1 cellular context compared by ENCODE assay signal in the genomic region with DNA sequence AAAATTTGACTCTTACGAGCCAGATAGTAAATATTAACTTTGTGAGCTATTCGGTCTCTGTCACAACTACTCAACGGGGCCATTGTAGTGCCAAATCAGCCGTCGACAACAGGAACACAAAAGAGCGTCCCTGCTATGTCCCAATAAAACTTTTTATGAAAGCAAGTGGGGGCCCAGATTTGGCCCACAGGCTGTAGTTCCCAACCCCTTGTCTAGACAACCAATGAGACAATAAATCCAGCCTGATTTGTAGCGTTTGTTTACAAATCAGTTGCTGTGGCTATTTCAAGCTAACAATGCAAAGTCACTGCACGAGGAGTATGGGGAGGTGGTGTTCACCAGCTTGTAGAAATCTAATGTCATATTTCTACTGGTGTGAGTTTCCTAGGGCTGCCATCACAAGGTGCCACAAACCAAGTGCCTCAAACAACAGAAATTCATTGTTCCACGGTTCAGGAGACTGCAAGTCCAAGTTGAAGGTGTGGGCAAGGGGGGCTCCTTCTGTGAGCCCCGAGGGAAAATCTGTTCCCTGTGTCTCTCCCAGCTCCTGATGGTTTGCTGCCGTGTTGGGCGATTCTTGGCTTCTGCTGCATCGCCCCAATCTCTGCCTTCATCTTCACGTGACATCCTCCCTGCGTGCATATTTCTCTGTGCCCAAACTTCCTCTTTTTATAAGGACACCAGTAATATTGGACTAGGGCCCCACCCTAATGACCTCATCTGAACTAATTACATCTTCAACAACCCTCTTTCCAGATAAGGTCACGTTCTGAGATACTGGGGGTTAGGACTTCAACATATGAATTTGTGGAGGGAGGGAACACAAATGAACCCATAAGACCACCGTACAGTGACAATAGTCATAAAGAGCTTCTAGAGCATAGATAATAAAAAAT.
TF ChIP-seq lines count a peak whose summit lies in the region.

No MANE protein-coding gene starts in this region.

TF ChIP-seq in K562, 482 proteins besides CTCF, POLR2A, EP300 and RAD21 (continued from another document and continues in another):
- TF ChIP-seq, protein P1, sequence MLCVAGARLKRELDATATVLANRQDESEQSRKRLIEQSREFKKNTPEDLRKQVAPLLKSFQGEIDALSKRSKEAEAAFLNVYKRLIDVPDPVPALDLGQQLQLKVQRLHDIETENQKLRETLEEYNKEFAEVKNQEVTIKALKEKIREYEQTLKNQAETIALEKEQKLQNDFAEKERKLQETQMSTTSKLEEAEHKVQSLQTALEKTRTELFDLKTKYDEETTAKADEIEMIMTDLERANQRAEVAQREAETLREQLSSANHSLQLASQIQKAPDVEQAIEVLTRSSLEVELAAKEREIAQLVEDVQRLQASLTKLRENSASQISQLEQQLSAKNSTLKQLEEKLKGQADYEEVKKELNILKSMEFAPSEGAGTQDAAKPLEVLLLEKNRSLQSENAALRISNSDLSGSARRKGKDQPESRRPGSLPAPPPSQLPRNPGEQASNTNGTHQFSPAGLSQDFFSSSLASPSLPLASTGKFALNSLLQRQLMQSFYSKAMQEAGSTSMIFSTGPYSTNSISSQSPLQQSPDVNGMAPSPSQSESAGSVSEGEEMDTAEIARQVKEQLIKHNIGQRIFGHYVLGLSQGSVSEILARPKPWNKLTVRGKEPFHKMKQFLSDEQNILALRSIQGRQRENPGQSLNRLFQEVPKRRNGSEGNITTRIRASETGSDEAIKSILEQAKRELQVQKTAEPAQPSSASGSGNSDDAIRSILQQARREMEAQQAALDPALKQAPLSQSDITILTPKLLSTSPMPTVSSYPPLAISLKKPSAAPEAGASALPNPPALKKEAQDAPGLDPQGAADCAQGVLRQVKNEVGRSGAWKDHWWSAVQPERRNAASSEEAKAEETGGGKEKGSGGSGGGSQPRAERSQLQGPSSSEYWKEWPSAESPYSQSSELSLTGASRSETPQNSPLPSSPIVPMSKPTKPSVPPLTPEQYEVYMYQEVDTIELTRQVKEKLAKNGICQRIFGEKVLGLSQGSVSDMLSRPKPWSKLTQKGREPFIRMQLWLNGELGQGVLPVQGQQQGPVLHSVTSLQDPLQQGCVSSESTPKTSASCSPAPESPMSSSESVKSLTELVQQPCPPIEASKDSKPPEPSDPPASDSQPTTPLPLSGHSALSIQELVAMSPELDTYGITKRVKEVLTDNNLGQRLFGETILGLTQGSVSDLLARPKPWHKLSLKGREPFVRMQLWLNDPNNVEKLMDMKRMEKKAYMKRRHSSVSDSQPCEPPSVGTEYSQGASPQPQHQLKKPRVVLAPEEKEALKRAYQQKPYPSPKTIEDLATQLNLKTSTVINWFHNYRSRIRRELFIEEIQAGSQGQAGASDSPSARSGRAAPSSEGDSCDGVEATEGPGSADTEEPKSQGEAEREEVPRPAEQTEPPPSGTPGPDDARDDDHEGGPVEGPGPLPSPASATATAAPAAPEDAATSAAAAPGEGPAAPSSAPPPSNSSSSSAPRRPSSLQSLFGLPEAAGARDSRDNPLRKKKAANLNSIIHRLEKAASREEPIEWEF (CRISPR knock-in tag; IDR thresholded peaks at IDR 0.05): no peak
- TF ChIP-seq FOSL1 (tag; conservative IDR thresholded peaks at IDR 0.05): peak; percentile 60; the same call in 1 of the 2 replicates
- TF ChIP-seq ESRRB (CRISPR knock-in tag; IDR thresholded peaks at IDR 0.05; ENCODE audit: borderline replicate concordance): no peak
- TF ChIP-seq, protein P2, sequence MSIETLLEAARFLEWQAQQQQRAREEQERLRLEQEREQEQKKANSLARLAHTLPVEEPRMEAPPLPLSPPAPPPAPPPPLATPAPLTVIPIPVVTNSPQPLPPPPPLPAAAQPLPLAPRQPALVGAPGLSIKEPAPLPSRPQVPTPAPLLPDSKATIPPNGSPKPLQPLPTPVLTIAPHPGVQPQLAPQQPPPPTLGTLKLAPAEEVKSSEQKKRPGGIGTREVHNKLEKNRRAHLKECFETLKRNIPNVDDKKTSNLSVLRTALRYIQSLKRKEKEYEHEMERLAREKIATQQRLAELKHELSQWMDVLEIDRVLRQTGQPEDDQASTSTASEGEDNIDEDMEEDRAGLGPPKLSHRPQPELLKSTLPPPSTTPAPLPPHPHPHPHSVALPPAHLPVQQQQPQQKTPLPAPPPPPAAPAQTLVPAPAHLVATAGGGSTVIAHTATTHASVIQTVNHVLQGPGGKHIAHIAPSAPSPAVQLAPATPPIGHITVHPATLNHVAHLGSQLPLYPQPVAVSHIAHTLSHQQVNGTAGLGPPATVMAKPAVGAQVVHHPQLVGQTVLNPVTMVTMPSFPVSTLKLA (conservative IDR thresholded peaks at IDR 0.05): 0 out of 4 replicates have a peak, but pooled peaks of 1 of the 2 experiments have one; percentile 35
- TF ChIP-seq CAMTA2 (CRISPR knock-in tag; conservative IDR thresholded peaks at IDR 0.05): no peak
- 0 out of 2 replicates have a peak, but pooled peaks have one; percentile 28 for TF ChIP-seq CC2D1A (IDR thresholded peaks at IDR 0.05)
- TF ChIP-seq MAFF (IDR thresholded peaks at IDR 0.05; ENCODE audit: low read length): no peak
- TF ChIP-seq, protein P3, sequence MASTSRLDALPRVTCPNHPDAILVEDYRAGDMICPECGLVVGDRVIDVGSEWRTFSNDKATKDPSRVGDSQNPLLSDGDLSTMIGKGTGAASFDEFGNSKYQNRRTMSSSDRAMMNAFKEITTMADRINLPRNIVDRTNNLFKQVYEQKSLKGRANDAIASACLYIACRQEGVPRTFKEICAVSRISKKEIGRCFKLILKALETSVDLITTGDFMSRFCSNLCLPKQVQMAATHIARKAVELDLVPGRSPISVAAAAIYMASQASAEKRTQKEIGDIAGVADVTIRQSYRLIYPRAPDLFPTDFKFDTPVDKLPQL (IDR thresholded peaks at IDR 0.05; ENCODE audit: extremely low read depth, insufficient read length): no peak
- peak; percentile 43; the same call in 1 of the 2 replicates for TF ChIP-seq MTA3 (IDR thresholded peaks at IDR 0.05; ENCODE audit: borderline replicate concordance)
- 0 out of 2 replicates have a peak, but pooled peaks have one; percentile 54 for TF ChIP-seq KLF6 (CRISPR knock-in tag; IDR thresholded peaks at IDR 0.05; ENCODE audit: borderline replicate concordance)
- TF ChIP-seq FOS (IDR thresholded peaks at IDR 0.05; ENCODE audit: extremely low read depth, insufficient read length): no peak
- TF ChIP-seq, protein P4, sequence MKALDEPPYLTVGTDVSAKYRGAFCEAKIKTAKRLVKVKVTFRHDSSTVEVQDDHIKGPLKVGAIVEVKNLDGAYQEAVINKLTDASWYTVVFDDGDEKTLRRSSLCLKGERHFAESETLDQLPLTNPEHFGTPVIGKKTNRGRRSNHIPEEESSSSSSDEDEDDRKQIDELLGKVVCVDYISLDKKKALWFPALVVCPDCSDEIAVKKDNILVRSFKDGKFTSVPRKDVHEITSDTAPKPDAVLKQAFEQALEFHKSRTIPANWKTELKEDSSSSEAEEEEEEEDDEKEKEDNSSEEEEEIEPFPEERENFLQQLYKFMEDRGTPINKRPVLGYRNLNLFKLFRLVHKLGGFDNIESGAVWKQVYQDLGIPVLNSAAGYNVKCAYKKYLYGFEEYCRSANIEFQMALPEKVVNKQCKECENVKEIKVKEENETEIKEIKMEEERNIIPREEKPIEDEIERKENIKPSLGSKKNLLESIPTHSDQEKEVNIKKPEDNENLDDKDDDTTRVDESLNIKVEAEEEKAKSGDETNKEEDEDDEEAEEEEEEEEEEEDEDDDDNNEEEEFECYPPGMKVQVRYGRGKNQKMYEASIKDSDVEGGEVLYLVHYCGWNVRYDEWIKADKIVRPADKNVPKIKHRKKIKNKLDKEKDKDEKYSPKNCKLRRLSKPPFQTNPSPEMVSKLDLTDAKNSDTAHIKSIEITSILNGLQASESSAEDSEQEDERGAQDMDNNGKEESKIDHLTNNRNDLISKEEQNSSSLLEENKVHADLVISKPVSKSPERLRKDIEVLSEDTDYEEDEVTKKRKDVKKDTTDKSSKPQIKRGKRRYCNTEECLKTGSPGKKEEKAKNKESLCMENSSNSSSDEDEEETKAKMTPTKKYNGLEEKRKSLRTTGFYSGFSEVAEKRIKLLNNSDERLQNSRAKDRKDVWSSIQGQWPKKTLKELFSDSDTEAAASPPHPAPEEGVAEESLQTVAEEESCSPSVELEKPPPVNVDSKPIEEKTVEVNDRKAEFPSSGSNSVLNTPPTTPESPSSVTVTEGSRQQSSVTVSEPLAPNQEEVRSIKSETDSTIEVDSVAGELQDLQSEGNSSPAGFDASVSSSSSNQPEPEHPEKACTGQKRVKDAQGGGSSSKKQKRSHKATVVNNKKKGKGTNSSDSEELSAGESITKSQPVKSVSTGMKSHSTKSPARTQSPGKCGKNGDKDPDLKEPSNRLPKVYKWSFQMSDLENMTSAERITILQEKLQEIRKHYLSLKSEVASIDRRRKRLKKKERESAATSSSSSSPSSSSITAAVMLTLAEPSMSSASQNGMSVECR (CRISPR knock-in tag; IDR thresholded peaks at IDR 0.05): no peak; the same call in 1 of the 2 replicates
- TF ChIP-seq SUPT5H (IDR thresholded peaks at IDR 0.05): no peak
- no peak for TF ChIP-seq ARID2 (IDR thresholded peaks at IDR 0.05)
- no peak for TF ChIP-seq RFX7 (CRISPR knock-in tag; IDR thresholded peaks at IDR 0.05)
- TF ChIP-seq, protein P5, sequence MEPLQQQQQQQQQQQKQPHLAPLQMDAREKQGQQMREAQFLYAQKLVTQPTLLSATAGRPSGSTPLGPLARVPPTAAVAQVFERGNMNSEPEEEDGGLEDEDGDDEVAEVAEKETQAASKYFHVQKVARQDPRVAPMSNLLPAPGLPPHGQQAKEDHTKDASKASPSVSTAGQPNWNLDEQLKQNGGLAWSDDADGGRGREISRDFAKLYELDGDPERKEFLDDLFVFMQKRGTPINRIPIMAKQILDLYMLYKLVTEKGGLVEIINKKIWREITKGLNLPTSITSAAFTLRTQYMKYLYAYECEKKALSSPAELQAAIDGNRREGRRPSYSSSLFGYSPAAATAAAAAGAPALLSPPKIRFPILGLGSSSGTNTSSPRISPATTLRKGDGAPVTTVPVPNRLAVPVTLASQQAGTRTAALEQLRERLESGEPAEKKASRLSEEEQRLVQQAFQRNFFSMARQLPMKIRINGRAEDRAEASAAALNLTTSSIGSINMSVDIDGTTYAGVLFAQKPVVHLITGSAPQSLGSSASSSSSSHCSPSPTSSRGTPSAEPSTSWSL (CRISPR knock-in tag; IDR thresholded peaks at IDR 0.05; ENCODE audit: borderline replicate concordance): no peak
- TF ChIP-seq, protein P6, sequence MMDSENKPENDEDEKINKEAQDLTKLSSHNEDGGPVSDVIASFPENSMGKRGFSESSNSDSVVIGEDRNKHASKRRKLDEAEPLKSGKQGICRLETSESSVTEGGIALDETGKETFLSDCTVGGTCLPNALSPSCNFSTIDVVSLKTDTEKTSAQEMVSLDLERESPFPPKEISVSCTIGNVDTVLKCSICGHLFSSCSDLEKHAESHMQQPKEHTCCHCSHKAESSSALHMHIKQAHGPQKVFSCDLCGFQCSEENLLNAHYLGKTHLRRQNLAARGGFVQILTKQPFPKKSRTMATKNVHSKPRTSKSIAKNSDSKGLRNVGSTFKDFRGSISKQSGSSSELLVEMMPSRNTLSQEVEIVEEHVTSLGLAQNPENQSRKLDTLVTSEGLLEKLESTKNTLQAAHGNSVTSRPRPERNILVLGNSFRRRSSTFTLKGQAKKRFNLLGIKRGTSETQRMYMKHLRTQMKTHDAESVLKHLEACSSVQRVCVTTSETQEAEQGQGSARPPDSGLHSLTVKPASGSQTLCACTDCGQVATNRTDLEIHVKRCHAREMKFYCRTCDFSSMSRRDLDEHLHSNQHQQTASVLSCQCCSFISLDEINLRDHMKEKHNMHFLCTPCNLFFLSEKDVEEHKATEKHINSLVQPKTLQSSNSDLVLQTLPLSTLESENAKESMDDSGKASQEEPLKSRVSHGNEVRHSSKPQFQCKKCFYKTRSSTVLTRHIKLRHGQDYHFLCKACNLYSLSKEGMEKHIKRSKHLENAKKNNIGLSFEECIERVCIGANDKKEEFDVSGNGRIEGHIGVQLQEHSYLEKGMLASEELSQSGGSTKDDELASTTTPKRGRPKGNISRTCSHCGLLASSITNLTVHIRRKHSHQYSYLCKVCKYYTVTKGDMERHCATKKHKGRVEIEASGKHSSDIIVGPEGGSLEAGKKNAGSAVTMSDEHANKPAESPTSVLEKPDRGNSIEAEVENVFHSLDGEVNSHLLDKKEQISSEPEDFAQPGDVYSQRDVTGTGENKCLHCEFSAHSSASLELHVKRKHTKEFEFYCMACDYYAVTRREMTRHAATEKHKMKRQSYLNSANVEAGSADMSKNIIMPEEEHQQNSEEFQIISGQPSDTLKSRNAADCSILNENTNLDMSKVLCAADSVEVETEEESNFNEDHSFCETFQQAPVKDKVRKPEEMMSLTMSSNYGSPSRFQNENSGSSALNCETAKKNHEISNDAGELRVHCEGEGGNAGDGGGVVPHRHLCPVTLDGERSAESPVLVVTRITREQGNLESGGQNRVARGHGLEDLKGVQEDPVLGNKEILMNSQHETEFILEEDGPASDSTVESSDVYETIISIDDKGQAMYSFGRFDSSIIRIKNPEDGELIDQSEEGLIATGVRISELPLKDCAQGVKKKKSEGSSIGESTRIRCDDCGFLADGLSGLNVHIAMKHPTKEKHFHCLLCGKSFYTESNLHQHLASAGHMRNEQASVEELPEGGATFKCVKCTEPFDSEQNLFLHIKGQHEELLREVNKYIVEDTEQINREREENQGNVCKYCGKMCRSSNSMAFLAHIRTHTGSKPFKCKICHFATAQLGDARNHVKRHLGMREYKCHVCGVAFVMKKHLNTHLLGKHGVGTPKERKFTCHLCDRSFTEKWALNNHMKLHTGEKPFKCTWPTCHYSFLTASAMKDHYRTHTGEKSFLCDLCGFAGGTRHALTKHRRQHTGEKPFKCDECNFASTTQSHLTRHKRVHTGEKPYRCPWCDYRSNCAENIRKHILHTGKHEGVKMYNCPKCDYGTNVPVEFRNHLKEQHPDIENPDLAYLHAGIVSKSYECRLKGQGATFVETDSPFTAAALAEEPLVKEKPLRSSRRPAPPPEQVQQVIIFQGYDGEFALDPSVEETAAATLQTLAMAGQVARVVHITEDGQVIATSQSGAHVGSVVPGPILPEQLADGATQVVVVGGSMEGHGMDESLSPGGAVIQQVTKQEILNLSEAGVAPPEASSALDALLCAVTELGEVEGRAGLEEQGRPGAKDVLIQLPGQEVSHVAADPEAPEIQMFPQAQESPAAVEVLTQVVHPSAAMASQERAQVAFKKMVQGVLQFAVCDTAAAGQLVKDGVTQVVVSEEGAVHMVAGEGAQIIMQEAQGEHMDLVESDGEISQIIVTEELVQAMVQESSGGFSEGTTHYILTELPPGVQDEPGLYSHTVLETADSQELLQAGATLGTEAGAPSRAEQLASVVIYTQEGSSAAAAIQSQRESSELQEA (IDR thresholded peaks at IDR 0.05; ENCODE audit: low read depth): no peak
- no peak for TF ChIP-seq POLR2B (IDR thresholded peaks at IDR 0.05; ENCODE audit: low read depth, partially characterized antibody)
- peak; percentile 97 for TF ChIP-seq CXXC5 (CRISPR knock-in tag; IDR thresholded peaks at IDR 0.05)
- no peak for TF ChIP-seq ZNF184 (CRISPR knock-in tag; IDR thresholded peaks at IDR 0.05)
- no peak for TF ChIP-seq SMAD3 (CRISPR knock-in tag; conservative IDR thresholded peaks at IDR 0.05)
- TF ChIP-seq, protein P7, sequence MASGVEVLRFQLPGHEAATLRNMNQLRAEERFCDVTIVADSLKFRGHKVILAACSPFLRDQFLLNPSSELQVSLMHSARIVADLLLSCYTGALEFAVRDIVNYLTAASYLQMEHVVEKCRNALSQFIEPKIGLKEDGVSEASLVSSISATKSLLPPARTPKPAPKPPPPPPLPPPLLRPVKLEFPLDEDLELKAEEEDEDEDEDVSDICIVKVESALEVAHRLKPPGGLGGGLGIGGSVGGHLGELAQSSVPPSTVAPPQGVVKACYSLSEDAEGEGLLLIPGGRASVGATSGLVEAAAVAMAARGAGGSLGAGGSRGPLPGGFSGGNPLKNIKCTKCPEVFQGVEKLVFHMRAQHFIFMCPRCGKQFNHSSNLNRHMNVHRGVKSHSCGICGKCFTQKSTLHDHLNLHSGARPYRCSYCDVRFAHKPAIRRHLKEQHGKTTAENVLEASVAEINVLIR (CRISPR knock-in tag; IDR thresholded peaks at IDR 0.05): no peak
- TF ChIP-seq PHB (CRISPR knock-in tag; IDR thresholded peaks at IDR 0.05): no peak
- no peak for TF ChIP-seq ZBED1 (IDR thresholded peaks at IDR 0.05)
